ENCODE assay signal across 23 cellular contexts in the genomic region with DNA sequence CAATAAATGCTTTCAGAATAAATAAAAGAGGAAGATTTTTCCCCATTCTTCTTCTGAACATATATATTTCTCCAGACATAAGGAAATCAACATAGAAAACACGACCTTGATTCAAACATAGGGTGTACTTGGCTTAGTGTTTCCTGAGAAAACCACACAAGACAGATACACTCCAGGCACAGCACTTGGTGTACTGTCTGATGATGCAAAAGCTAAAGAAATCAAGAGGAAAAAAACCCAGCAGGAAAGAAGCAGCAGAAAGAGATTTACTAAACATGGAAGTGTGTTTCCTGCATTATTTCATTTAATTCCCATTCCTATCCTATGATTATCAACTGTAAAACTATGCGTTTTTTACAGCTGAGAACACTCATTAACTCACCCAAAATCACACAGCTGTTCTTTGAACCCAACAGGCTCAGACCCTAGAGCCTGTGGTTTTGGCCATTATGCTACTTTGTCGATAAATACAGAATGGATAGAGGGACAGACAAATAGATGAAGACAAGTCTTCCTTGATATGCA. TPM values are rescaled to one million over a fixed set of nuclear protein-coding genes. Genes with fewer than 3 reads are reported as not detected.
A peak's percentile ranks its signal among the peaks of the same experiment; 100 is the strongest.
DNase-seq lines count a peak whose midpoint lies in the region; ATAC-seq and TF ChIP-seq lines count a peak whose summit lies in the region.
"Had no signal": no experiment of that assay in that cellular context is flagged by ENCODE, and none has a peak within 500 bp of the region (broad histone marks: within the 10 kb centered on the region; RNA-seq: fewer than 3 reads in every experiment).

No MANE protein-coding gene starts in this region.

- no peak for ATAC-seq in stimulated activated effector memory CD8-positive, alpha-beta T cell treated with anti-CD3 and anti-CD28 coated beads, Interleukin-12 subunit alpha, Interleukin-12 subunit beta, amount 100 ng/mL, for 72 hours
- ATAC-seq: body of pancreas; GM23338; K562; left lobe of liver; stimulated activated naive CD8-positive, alpha-beta T cell treated with anti-CD3 and anti-CD28 coated beads, Interleukin-15, amount 100 ng/mL, for 72 hours had no signal

- intact Hi-C loops in activated CD4-positive, alpha-beta T cell treated with anti-CD3 and anti-CD28 coated beads, Interleukin-2, amount 10 ng/mL, durations not matched to agents 24 days and 14 days (cut with micrococcal nuclease) = no loop called here
- intact Hi-C loops in breast epithelium (cut with DNase I; ENCODE audit: low total_unique reads) = no loop called here

- H3K27ac Mint-ChIP-seq in activated CD4-positive, alpha-beta T cell treated with anti-CD3 and anti-CD28 coated beads, Interleukin-2, amount 10 ng/mL, durations not matched to agents 24 days and 14 days = peak overlapping the region; percentile 66
- peak overlapping the region; percentile 82 for H3K27ac Mint-ChIP-seq in stimulated activated effector memory CD8-positive, alpha-beta T cell treated with anti-CD3 and anti-CD28 coated beads, Interleukin-12 subunit alpha, Interleukin-12 subunit beta, amount 100 ng/mL, for 72 hours
- H3K27ac Mint-ChIP-seq: activated naive CD8-positive, alpha-beta T cell treated with anti-CD3 and anti-CD28 coated beads for 36 hours; GM23338; progenitor cell of endocrine pancreas had no signal

- TF ChIP-seq CTCF in choroid plexus epithelial cell (conservative IDR thresholded peaks at IDR 0.05; ENCODE audit: low read depth, low read length) (no peak), breast epithelium (IDR thresholded peaks at IDR 0.05) (no peak)

- H3K27ac ChIP-seq in KOPT-K1 (ENCODE audit: low read depth, low read length, poor library complexity, severe bottlenecking) = peak overlapping the region; percentile 1
- H3K27ac ChIP-seq in breast epithelium = no peak overlapping the region
- H3K27ac ChIP-seq: body of pancreas had no signal

- peaks cover 85% of the 10 kb centered on the region for H3K36me3 Mint-ChIP-seq in activated CD4-positive, alpha-beta T cell treated with anti-CD3 and anti-CD28 coated beads, Interleukin-2, amount 10 ng/mL, durations not matched to agents 24 days and 14 days (ENCODE audit: low read depth)
- peaks cover 100% of the 10 kb centered on the region for H3K36me3 Mint-ChIP-seq in stimulated activated effector memory CD8-positive, alpha-beta T cell treated with anti-CD3 and anti-CD28 coated beads, Interleukin-12 subunit alpha, Interleukin-12 subunit beta, amount 100 ng/mL, for 72 hours
- H3K36me3 Mint-ChIP-seq: activated naive CD8-positive, alpha-beta T cell treated with anti-CD3 and anti-CD28 coated beads for 36 hours had no signal

- H3K9me3 Mint-ChIP-seq in activated CD4-positive, alpha-beta T cell treated with anti-CD3 and anti-CD28 coated beads, Interleukin-2, amount 10 ng/mL, durations not matched to agents 24 days and 14 days = no peaks in the 10 kb centered on the region
- no peaks in the 10 kb centered on the region for H3K9me3 Mint-ChIP-seq in stimulated activated effector memory CD8-positive, alpha-beta T cell treated with anti-CD3 and anti-CD28 coated beads, Interleukin-12 subunit alpha, Interleukin-12 subunit beta, amount 100 ng/mL, for 72 hours
- H3K9me3 Mint-ChIP-seq: activated naive CD8-positive, alpha-beta T cell treated with anti-CD3 and anti-CD28 coated beads for 36 hours; GM23338; stimulated activated naive CD8-positive, alpha-beta T cell treated with anti-CD3 and anti-CD28 coated beads, Interleukin-15, amount 100 ng/mL, for 72 hours had no signal

- no peak for DNase-seq in activated CD4-positive, alpha-beta T cell treated with anti-CD3 and anti-CD28 coated beads, Interleukin-2, amount 10 ng/mL, durations not matched to agents 24 days and 14 days
- DNase-seq in activated CD4-positive, alpha-beta T cell treated with anti-CD3 and anti-CD28 coated beads, Interleukin-2, amount 50 U/mL, for 1 hour = no peak
- peak; percentile 60 for DNase-seq in choroid plexus epithelial cell (ENCODE audit: low read depth)
- no peak for DNase-seq in stimulated activated effector memory CD8-positive, alpha-beta T cell treated with anti-CD3 and anti-CD28 coated beads, Interleukin-12 subunit alpha, Interleukin-12 subunit beta, amount 100 ng/mL, for 72 hours (ENCODE audit: low spot score in 2 of 2)
- DNase-seq in dedifferentiated amniotic fluid mesenchymal stem cell (ENCODE audit: extremely low spot score) = no peak
- no peak for DNase-seq in superior temporal gyrus (ENCODE audit: extremely low spot score)
- DNase-seq in breast epithelium (ENCODE audit: low spot score in 2 of 2) = no peak
- DNase-seq: 8988T; activated CD4-positive, alpha-beta T cell treated with anti-CD3 and anti-CD28 coated beads, Interleukin-2, amount 50 U/mL, for 48 hours; activated naive CD8-positive, alpha-beta T cell treated with anti-CD3 and anti-CD28 coated beads for 36 hours; activated T-cell treated with anti-CD3 and anti-CD28 coated beads, Interleukin-2, amount 50 U/mL, for 1 hour; body of pancreas; head of caudate nucleus; midbrain; NCI-H69; stimulated activated naive CD8-positive, alpha-beta T cell treated with anti-CD3 and anti-CD28 coated beads, Interleukin-15, amount 100 ng/mL, for 72 hours; trophoblast cell had no signal

- H3K4me1 Mint-ChIP-seq in activated CD4-positive, alpha-beta T cell treated with anti-CD3 and anti-CD28 coated beads, Interleukin-2, amount 10 ng/mL, durations not matched to agents 24 days and 14 days = peaks cover 57% of the 10 kb centered on the region
- peaks cover 40% of the 10 kb centered on the region for H3K4me1 Mint-ChIP-seq in stimulated activated effector memory CD8-positive, alpha-beta T cell treated with anti-CD3 and anti-CD28 coated beads, Interleukin-12 subunit alpha, Interleukin-12 subunit beta, amount 100 ng/mL, for 72 hours
- H3K4me1 Mint-ChIP-seq: activated naive CD8-positive, alpha-beta T cell treated with anti-CD3 and anti-CD28 coated beads for 36 hours; GM23338 had no signal

- TF ChIP-seq POLR2A in breast epithelium (IDR thresholded peaks at IDR 0.05) = no peak

- no peaks in the 10 kb centered on the region for H3K27me3 ChIP-seq in breast epithelium
- H3K27me3 ChIP-seq: body of pancreas had no signal

- H3K9me3 ChIP-seq in KOPT-K1 (ENCODE audit: insufficient read depth, low read length, poor library complexity, severe bottlenecking) (no peaks in the 10 kb centered on the region), breast epithelium (no peaks in the 10 kb centered on the region)
- H3K9me3 ChIP-seq: body of pancreas had no signal

- H3K4me3 ChIP-seq in choroid plexus epithelial cell (ENCODE audit: low read depth, low read length) (no peak overlapping the region), breast epithelium (no peak overlapping the region)
- H3K4me3 ChIP-seq: body of pancreas, GM23338, K562, skin epidermis had no signal

- no peaks in the 10 kb centered on the region for H3K4me1 ChIP-seq in breast epithelium
- H3K4me1 ChIP-seq: body of pancreas had no signal

- no peak overlapping the region for H3K4me3 Mint-ChIP-seq in activated CD4-positive, alpha-beta T cell treated with anti-CD3 and anti-CD28 coated beads, Interleukin-2, amount 10 ng/mL, durations not matched to agents 24 days and 14 days
- H3K4me3 Mint-ChIP-seq in stimulated activated effector memory CD8-positive, alpha-beta T cell treated with anti-CD3 and anti-CD28 coated beads, Interleukin-12 subunit alpha, Interleukin-12 subunit beta, amount 100 ng/mL, for 72 hours = no peak overlapping the region
- H3K4me3 Mint-ChIP-seq: activated naive CD8-positive, alpha-beta T cell treated with anti-CD3 and anti-CD28 coated beads for 36 hours; GM23338; stimulated activated naive CD8-positive, alpha-beta T cell treated with anti-CD3 and anti-CD28 coated beads, Interleukin-15, amount 100 ng/mL, for 72 hours had no signal

- H3K36me3 ChIP-seq in KOPT-K1 (ENCODE audit: insufficient read depth, low read length) (peaks cover 91% of the 10 kb centered on the region), breast epithelium (no peaks in the 10 kb centered on the region)

- no peaks in the 10 kb centered on the region for H3K27me3 Mint-ChIP-seq in activated CD4-positive, alpha-beta T cell treated with anti-CD3 and anti-CD28 coated beads, Interleukin-2, amount 10 ng/mL, durations not matched to agents 24 days and 14 days
- H3K27me3 Mint-ChIP-seq: progenitor cell of endocrine pancreas had no signal

RNA-seq across cellular contexts. Expression of a gene that starts 46.1 kb away (rescaled TPM):
- 2.2 and 2.7 TPM in 2 replicates for total RNA-seq in activated CD4-positive, alpha-beta T cell treated with anti-CD3 and anti-CD28 coated beads, Interleukin-2, amount 10 ng/mL, durations not matched to agents 24 days and 14 days
- total RNA-seq in breast epithelium = under 1 TPM; under 0.01 to 0.29 (median 0.16) TPM
- total RNA-seq: body of pancreas, K562, left lobe of liver, progenitor cell of endocrine pancreas had no signal
